ENCODE assay signal across 1 cellular context in the genomic region with DNA sequence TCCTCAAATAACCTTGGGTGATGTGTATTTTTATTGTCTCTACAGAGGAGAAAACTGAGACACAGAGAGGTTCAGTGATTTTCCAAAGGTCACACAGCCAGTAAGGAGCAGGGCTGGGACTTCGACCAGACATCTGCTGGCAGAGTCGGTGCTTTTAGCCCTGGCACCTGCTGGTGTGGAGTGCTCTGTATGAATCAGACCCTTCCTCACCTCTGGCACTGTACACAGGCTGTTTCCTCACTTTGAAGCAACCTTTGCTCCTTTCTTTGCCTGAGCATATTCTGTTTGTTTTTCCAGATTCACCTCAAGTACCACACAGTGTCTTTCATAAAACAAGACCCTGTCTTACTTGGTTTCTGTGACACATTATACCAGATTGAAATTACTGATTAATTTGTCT.
TF ChIP-seq lines count a peak whose summit lies in the region.

No MANE protein-coding gene starts in this region.

TF ChIP-seq in HepG2, 621 proteins besides CTCF, POLR2A, EP300 and RAD21 (continued from another document and continues in another):
- TF ChIP-seq, protein P1, sequence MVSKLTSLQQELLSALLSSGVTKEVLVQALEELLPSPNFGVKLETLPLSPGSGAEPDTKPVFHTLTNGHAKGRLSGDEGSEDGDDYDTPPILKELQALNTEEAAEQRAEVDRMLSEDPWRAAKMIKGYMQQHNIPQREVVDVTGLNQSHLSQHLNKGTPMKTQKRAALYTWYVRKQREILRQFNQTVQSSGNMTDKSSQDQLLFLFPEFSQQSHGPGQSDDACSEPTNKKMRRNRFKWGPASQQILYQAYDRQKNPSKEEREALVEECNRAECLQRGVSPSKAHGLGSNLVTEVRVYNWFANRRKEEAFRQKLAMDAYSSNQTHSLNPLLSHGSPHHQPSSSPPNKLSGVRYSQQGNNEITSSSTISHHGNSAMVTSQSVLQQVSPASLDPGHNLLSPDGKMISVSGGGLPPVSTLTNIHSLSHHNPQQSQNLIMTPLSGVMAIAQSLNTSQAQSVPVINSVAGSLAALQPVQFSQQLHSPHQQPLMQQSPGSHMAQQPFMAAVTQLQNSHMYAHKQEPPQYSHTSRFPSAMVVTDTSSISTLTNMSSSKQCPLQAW (CRISPR knock-in tag; IDR thresholded peaks at IDR 0.05): no peak
- TF ChIP-seq MBD4 (IDR thresholded peaks at IDR 0.05; ENCODE audit: borderline replicate concordance, low read length) (no peak), JUNB (CRISPR knock-in tag; IDR thresholded peaks at IDR 0.05; ENCODE audit: borderline replicate concordance) (no peak), NFE2 (CRISPR knock-in tag; IDR thresholded peaks at IDR 0.05) (no peak), ZNF747 (CRISPR knock-in tag; IDR thresholded peaks at IDR 0.05; ENCODE audit: borderline replicate concordance) (no peak), ZNF816 (CRISPR knock-in tag; IDR thresholded peaks at IDR 0.05; ENCODE audit: borderline replicate concordance) (no peak), GTF3A (CRISPR knock-in tag; conservative IDR thresholded peaks at IDR 0.05) (no peak), CENPT (CRISPR knock-in tag; IDR thresholded peaks at IDR 0.05; ENCODE audit: low read depth) (no peak), KDM4B (CRISPR knock-in tag; IDR thresholded peaks at IDR 0.05) (0 out of 2 replicates have a peak, but pooled peaks have one; percentile 19), HDAC2 (CRISPR knock-in tag; IDR thresholded peaks at IDR 0.05) (peak; percentile 68), JARID2 (CRISPR knock-in tag; IDR thresholded peaks at IDR 0.05; ENCODE audit: insufficient replicate concordance) (no peak), ARNT (IDR thresholded peaks at IDR 0.05) (no peak), SP1 (IDR thresholded peaks at IDR 0.05) (no peak), SP1 (CRISPR knock-in tag; IDR thresholded peaks at IDR 0.05) (no peak), ELF4 (CRISPR knock-in tag; IDR thresholded peaks at IDR 0.05; ENCODE audit: borderline replicate concordance) (no peak), KAT2B (IDR thresholded peaks at IDR 0.05; ENCODE audit: borderline replicate concordance, low read depth, low read length) (no peak), RFXAP (CRISPR knock-in tag; IDR thresholded peaks at IDR 0.05; ENCODE audit: borderline replicate concordance) (no peak), CEBPB (IDR thresholded peaks at IDR 0.05; ENCODE audit: borderline replicate concordance, low read depth, low read length) (peak; percentile 72), HOXD1 (CRISPR knock-in tag; IDR thresholded peaks at IDR 0.05) (no peak), ZNF260 (CRISPR knock-in tag; IDR thresholded peaks at IDR 0.05; ENCODE audit: borderline replicate concordance, low read depth) (no peak), JUND (CRISPR knock-in tag; IDR thresholded peaks at IDR 0.05) (no peak)
- TF ChIP-seq, protein P2, sequence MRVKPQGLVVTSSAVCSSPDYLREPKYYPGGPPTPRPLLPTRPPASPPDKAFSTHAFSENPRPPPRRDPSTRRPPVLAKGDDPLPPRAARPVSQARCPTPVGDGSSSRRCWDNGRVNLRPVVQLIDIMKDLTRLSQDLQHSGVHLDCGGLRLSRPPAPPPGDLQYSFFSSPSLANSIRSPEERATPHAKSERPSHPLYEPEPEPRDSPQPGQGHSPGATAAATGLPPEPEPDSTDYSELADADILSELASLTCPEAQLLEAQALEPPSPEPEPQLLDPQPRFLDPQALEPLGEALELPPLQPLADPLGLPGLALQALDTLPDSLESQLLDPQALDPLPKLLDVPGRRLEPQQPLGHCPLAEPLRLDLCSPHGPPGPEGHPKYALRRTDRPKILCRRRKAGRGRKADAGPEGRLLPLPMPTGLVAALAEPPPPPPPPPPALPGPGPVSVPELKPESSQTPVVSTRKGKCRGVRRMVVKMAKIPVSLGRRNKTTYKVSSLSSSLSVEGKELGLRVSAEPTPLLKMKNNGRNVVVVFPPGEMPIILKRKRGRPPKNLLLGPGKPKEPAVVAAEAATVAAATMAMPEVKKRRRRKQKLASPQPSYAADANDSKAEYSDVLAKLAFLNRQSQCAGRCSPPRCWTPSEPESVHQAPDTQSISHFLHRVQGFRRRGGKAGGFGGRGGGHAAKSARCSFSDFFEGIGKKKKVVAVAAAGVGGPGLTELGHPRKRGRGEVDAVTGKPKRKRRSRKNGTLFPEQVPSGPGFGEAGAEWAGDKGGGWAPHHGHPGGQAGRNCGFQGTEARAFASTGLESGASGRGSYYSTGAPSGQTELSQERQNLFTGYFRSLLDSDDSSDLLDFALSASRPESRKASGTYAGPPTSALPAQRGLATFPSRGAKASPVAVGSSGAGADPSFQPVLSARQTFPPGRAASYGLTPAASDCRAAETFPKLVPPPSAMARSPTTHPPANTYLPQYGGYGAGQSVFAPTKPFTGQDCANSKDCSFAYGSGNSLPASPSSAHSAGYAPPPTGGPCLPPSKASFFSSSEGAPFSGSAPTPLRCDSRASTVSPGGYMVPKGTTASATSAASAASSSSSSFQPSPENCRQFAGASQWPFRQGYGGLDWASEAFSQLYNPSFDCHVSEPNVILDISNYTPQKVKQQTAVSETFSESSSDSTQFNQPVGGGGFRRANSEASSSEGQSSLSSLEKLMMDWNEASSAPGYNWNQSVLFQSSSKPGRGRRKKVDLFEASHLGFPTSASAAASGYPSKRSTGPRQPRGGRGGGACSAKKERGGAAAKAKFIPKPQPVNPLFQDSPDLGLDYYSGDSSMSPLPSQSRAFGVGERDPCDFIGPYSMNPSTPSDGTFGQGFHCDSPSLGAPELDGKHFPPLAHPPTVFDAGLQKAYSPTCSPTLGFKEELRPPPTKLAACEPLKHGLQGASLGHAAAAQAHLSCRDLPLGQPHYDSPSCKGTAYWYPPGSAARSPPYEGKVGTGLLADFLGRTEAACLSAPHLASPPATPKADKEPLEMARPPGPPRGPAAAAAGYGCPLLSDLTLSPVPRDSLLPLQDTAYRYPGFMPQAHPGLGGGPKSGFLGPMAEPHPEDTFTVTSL (CRISPR knock-in tag; IDR thresholded peaks at IDR 0.05; ENCODE audit: borderline replicate concordance): no peak
- TF ChIP-seq, protein P3, sequence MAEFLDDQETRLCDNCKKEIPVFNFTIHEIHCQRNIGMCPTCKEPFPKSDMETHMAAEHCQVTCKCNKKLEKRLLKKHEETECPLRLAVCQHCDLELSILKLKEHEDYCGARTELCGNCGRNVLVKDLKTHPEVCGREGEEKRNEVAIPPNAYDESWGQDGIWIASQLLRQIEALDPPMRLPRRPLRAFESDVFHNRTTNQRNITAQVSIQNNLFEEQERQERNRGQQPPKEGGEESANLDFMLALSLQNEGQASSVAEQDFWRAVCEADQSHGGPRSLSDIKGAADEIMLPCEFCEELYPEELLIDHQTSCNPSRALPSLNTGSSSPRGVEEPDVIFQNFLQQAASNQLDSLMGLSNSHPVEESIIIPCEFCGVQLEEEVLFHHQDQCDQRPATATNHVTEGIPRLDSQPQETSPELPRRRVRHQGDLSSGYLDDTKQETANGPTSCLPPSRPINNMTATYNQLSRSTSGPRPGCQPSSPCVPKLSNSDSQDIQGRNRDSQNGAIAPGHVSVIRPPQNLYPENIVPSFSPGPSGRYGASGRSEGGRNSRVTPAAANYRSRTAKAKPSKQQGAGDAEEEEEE (CRISPR knock-in tag; IDR thresholded peaks at IDR 0.05; ENCODE audit: borderline replicate concordance): no peak
- TF ChIP-seq, protein P4, sequence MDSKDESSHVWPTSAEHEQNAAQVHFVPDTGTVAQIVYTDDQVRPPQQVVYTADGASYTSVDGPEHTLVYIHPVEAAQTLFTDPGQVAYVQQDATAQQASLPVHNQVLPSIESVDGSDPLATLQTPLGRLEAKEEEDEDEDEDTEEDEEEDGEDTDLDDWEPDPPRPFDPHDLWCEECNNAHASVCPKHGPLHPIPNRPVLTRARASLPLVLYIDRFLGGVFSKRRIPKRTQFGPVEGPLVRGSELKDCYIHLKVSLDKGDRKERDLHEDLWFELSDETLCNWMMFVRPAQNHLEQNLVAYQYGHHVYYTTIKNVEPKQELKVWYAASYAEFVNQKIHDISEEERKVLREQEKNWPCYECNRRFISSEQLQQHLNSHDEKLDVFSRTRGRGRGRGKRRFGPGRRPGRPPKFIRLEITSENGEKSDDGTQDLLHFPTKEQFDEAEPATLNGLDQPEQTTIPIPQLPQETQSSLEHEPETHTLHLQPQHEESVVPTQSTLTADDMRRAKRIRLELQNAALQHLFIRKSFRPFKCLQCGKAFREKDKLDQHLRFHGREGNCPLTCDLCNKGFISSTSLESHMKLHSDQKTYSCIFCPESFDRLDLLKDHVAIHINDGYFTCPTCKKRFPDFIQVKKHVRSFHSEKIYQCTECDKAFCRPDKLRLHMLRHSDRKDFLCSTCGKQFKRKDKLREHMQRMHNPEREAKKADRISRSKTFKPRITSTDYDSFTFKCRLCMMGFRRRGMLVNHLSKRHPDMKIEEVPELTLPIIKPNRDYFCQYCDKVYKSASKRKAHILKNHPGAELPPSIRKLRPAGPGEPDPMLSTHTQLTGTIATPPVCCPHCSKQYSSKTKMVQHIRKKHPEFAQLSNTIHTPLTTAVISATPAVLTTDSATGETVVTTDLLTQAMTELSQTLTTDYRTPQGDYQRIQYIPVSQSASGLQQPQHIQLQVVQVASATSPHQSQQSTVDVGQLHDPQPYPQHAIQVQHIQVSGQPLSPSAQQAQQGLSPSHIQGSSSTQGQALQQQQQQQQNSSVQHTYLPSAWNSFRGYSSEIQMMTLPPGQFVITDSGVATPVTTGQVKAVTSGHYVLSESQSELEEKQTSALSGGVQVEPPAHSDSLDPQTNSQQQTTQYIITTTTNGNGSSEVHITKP (CRISPR knock-in tag; IDR thresholded peaks at IDR 0.05; ENCODE audit: low read depth): no peak
- TF ChIP-seq, protein P5, sequence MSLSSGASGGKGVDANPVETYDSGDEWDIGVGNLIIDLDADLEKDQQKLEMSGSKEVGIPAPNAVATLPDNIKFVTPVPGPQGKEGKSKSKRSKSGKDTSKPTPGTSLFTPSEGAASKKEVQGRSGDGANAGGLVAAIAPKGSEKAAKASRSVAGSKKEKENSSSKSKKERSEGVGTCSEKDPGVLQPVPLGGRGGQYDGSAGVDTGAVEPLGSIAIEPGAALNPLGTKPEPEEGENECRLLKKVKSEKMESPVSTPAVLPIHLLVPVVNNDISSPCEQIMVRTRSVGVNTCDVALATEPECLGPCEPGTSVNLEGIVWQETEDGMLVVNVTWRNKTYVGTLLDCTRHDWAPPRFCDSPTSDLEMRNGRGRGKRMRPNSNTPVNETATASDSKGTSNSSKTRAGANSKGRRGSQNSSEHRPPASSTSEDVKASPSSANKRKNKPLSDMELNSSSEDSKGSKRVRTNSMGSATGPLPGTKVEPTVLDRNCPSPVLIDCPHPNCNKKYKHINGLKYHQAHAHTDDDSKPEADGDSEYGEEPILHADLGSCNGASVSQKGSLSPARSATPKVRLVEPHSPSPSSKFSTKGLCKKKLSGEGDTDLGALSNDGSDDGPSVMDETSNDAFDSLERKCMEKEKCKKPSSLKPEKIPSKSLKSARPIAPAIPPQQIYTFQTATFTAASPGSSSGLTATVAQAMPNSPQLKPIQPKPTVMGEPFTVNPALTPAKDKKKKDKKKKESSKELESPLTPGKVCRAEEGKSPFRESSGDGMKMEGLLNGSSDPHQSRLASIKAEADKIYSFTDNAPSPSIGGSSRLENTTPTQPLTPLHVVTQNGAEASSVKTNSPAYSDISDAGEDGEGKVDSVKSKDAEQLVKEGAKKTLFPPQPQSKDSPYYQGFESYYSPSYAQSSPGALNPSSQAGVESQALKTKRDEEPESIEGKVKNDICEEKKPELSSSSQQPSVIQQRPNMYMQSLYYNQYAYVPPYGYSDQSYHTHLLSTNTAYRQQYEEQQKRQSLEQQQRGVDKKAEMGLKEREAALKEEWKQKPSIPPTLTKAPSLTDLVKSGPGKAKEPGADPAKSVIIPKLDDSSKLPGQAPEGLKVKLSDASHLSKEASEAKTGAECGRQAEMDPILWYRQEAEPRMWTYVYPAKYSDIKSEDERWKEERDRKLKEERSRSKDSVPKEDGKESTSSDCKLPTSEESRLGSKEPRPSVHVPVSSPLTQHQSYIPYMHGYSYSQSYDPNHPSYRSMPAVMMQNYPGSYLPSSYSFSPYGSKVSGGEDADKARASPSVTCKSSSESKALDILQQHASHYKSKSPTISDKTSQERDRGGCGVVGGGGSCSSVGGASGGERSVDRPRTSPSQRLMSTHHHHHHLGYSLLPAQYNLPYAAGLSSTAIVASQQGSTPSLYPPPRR (CRISPR knock-in tag; IDR thresholded peaks at IDR 0.05; ENCODE audit: borderline replicate concordance): 0 out of 2 replicates have a peak, but pooled peaks have one; percentile 13
- TF ChIP-seq, protein P6, sequence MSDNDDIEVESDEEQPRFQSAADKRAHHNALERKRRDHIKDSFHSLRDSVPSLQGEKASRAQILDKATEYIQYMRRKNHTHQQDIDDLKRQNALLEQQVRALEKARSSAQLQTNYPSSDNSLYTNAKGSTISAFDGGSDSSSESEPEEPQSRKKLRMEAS (IDR thresholded peaks at IDR 0.05): peak; percentile 56; the same call in 1 of the 2 replicates
- TF ChIP-seq, protein P7, sequence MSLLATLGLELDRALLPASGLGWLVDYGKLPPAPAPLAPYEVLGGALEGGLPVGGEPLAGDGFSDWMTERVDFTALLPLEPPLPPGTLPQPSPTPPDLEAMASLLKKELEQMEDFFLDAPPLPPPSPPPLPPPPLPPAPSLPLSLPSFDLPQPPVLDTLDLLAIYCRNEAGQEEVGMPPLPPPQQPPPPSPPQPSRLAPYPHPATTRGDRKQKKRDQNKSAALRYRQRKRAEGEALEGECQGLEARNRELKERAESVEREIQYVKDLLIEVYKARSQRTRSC (CRISPR knock-in tag; IDR thresholded peaks at IDR 0.05; ENCODE audit: low read depth): no peak
- TF ChIP-seq, protein P8, sequence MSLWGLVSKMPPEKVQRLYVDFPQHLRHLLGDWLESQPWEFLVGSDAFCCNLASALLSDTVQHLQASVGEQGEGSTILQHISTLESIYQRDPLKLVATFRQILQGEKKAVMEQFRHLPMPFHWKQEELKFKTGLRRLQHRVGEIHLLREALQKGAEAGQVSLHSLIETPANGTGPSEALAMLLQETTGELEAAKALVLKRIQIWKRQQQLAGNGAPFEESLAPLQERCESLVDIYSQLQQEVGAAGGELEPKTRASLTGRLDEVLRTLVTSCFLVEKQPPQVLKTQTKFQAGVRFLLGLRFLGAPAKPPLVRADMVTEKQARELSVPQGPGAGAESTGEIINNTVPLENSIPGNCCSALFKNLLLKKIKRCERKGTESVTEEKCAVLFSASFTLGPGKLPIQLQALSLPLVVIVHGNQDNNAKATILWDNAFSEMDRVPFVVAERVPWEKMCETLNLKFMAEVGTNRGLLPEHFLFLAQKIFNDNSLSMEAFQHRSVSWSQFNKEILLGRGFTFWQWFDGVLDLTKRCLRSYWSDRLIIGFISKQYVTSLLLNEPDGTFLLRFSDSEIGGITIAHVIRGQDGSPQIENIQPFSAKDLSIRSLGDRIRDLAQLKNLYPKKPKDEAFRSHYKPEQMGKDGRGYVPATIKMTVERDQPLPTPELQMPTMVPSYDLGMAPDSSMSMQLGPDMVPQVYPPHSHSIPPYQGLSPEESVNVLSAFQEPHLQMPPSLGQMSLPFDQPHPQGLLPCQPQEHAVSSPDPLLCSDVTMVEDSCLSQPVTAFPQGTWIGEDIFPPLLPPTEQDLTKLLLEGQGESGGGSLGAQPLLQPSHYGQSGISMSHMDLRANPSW (CRISPR knock-in tag; IDR thresholded peaks at IDR 0.05; ENCODE audit: borderline replicate concordance): no peak
